Comparison of ENCODE assay signal across 8 cellular contexts in genomic region chrX:135973548-135974278, GRCh38. TPM values are rescaled to one million over a fixed set of nuclear protein-coding genes. Genes with fewer than 3 reads are reported as not detected.
A peak's percentile ranks its signal among the peaks of the same experiment; 100 is the strongest.
DNase-seq lines count a peak whose midpoint lies in the region; ATAC-seq and TF ChIP-seq lines count a peak whose summit lies in the region.

MMGT1 (minus strand) TSS chrX:135973988; CDS start chrX:135973675, 313 bp downstream.

- H3K4me3 ChIP-seq in DND-41 (ENCODE audit: low read depth in 1 of 2, low read length in 2 of 2) (peak within 1 kb of the TSS; percentile 92 to 97), RWPE2 (ENCODE audit: severe bottlenecking) (peak within 1 kb of the TSS; percentile 65)

- peak within 1 kb of the TSS; percentile 98 for H3K4me2 ChIP-seq in DND-41 (ENCODE audit: insufficient read depth, low read length)

- peak within 1 kb of the TSS; percentile 97 for H3K27ac Mint-ChIP-seq in activated T-helper 2 cell treated with anti-CD3 and anti-CD28 coated beads, Interferon-gamma antibody, Interleukin-2, Interleukin-4, amounts not matched to agents 10 μg/mL and 5 μg/mL and 100 μg/mL, durations not matched to agents 14 hours and 24 hours and 36 hours
- H3K27ac Mint-ChIP-seq in natural killer cell, result peak within 1 kb of the TSS; percentile 97 to 98

- peak within 1 kb of the TSS; percentile 87 for H3K9ac ChIP-seq in DND-41 (ENCODE audit: low read depth, low read length)

- no peaks in the 10 kb centered on the region for H3K9me3 Mint-ChIP-seq in activated T-helper 2 cell treated with anti-CD3 and anti-CD28 coated beads, Interferon-gamma antibody, Interleukin-2, Interleukin-4, amounts not matched to agents 10 μg/mL and 5 μg/mL and 100 μg/mL, durations not matched to agents 14 hours and 24 hours and 36 hours
- H3K9me3 Mint-ChIP-seq in natural killer cell, result no peaks in the 10 kb centered on the region

- peaks cover 31% of the 10 kb centered on the region for H3K4me1 Mint-ChIP-seq in activated T-helper 2 cell treated with anti-CD3 and anti-CD28 coated beads, Interferon-gamma antibody, Interleukin-2, Interleukin-4, amounts not matched to agents 10 μg/mL and 5 μg/mL and 100 μg/mL, durations not matched to agents 14 hours and 24 hours and 36 hours (ENCODE audit: low read depth)
- peaks cover 20 to 28% of the 10 kb centered on the region in 2 donors for H3K4me1 Mint-ChIP-seq in natural killer cell

- H4K20me1 ChIP-seq in DND-41 (ENCODE audit: insufficient read depth, low read length), result peaks cover 3% of the 10 kb centered on the region; the same call in 1 of the 2 replicates

- intact Hi-C loops in activated T-helper 2 cell treated with anti-CD3 and anti-CD28 coated beads, Interferon-gamma antibody, Interleukin-2, Interleukin-4, amounts not matched to agents 10 μg/mL and 5 μg/mL and 100 μg/mL, durations not matched to agents 14 hours and 24 hours and 36 hours (cut with micrococcal nuclease), result loop anchor here (1.0 to 5.0 kb wide), 3 partner anchors 12 to 524 kb away; partner anchors contain the start of genes HTATSF1, INTS6L and SLC9A6
- intact Hi-C loops in natural killer cell (cut with micrococcal nuclease), result loop anchor here (10.0 kb wide), 1 partner anchor 521 kb away; the partner anchor contains the start of gene HTATSF1

- H3K4me3 Mint-ChIP-seq in activated T-helper 2 cell treated with anti-CD3 and anti-CD28 coated beads, Interferon-gamma antibody, Interleukin-2, Interleukin-4, amounts not matched to agents 10 μg/mL and 5 μg/mL and 100 μg/mL, durations not matched to agents 14 hours and 24 hours and 36 hours (ENCODE audit: low read depth), result peak within 1 kb of the TSS; percentile 97
- peak within 1 kb of the TSS; percentile 97 for H3K4me3 Mint-ChIP-seq in natural killer cell

- H3K27me3 ChIP-seq in DND-41 (ENCODE audit: insufficient read depth, low read length, poor library complexity) (no peaks in the 10 kb centered on the region), RWPE2 (ENCODE audit: insufficient read depth, poor library complexity, severe bottlenecking) (no peaks in the 10 kb centered on the region)

- no peaks in the 10 kb centered on the region for H3K36me3 Mint-ChIP-seq in activated T-helper 2 cell treated with anti-CD3 and anti-CD28 coated beads, Interferon-gamma antibody, Interleukin-2, Interleukin-4, amounts not matched to agents 10 μg/mL and 5 μg/mL and 100 μg/mL, durations not matched to agents 14 hours and 24 hours and 36 hours (ENCODE audit: low read depth)
- no peaks in the 10 kb centered on the region for H3K36me3 Mint-ChIP-seq in natural killer cell

- ATAC-seq in DND-41 (ENCODE audit: insufficient read depth, low read depth), result peak; percentile 86
- ATAC-seq in RWPE2 (ENCODE audit: low read depth), result peak; percentile 65
- peak; percentile 83 to 90 (median 84) for ATAC-seq in natural killer cell

- H3K4me1 ChIP-seq in DND-41 (ENCODE audit: insufficient read depth, low read length) (peaks cover 28% of the 10 kb centered on the region), RWPE2 (ENCODE audit: insufficient read depth, poor library complexity, severe bottlenecking) (peaks cover 4% of the 10 kb centered on the region)

- H2AFZ ChIP-seq in DND-41 (ENCODE audit: low read depth, low read length), result peak within 1 kb of the TSS; percentile 96

- TF ChIP-seq CTCF in DND-41 (IDR thresholded peaks at IDR 0.05; ENCODE audit: borderline replicate concordance, extremely low read depth, low read length, poor library complexity, severe bottlenecking) (no peak), RWPE2 (IDR thresholded peaks at IDR 0.05; ENCODE audit: poor library complexity, severe bottlenecking) (no peak), natural killer cell (IDR thresholded peaks at IDR 0.05) (no peak)

- peaks cover 39% of the 10 kb centered on the region for H3K79me2 ChIP-seq in DND-41 (ENCODE audit: insufficient read depth, low read length)

- DNase-seq in DND-41, result peak; percentile 87
- peak; percentile 29 for DNase-seq in GOT3 (lab: John Stamatoyannopoulos, UW)
- peak; percentile 70 for DNase-seq in LoVo (ENCODE audit: low spot score)
- peak; percentile 76 for DNase-seq in RWPE2 (ENCODE audit: low spot score)
- DNase-seq in activated T-helper 2 cell treated with anti-CD3 and anti-CD28 coated beads, Interferon-gamma antibody, Interleukin-2, Interleukin-4, amounts not matched to agents 10 μg/mL and 5 μg/mL and 100 μg/mL, durations not matched to agents 14 hours and 24 hours and 36 hours (ENCODE audit: low spot score), result peak; percentile 74
- peak; percentile 83 for DNase-seq in fibroblast of peridontal ligament (ENCODE audit: extremely low read depth)
- peak; percentile 64 for DNase-seq in natural killer cell
- peak; percentile 78 to 91 (median 82) for DNase-seq in stimulated activated naive CD4-positive, alpha-beta T cell (lab: John Stamatoyannopoulos, UW)

- H3K27me3 Mint-ChIP-seq in activated T-helper 2 cell treated with anti-CD3 and anti-CD28 coated beads, Interferon-gamma antibody, Interleukin-2, Interleukin-4, amounts not matched to agents 10 μg/mL and 5 μg/mL and 100 μg/mL, durations not matched to agents 14 hours and 24 hours and 36 hours (ENCODE audit: low read depth), result peaks cover 11% of the 10 kb centered on the region
- H3K27me3 Mint-ChIP-seq in natural killer cell (ENCODE audit: low read depth in 2 of 2), result peaks cover 0 to 7% of the 10 kb centered on the region in 2 donors

- H3K9me3 ChIP-seq in DND-41 (ENCODE audit: insufficient read depth, low read length, severe bottlenecking) (no peaks in the 10 kb centered on the region), RWPE2 (ENCODE audit: severe bottlenecking) (no peaks in the 10 kb centered on the region)

- H3K27ac ChIP-seq in DND-41 (ENCODE audit: low read length), result peak within 1 kb of the TSS; percentile 98
- H3K27ac ChIP-seq in RWPE2 (ENCODE audit: poor library complexity, severe bottlenecking), result peak within 1 kb of the TSS; percentile 73

- H3K36me3 ChIP-seq in DND-41 (ENCODE audit: insufficient read depth, low read length) (peaks cover 10% of the 10 kb centered on the region), RWPE2 (ENCODE audit: low read depth) (no peaks in the 10 kb centered on the region)

RNA-seq across cellular contexts. Expression of gene MMGT1, which starts in this region (rescaled TPM):
- 24.0 and 24.6 TPM in 2 replicates for total RNA-seq in activated T-helper 2 cell treated with anti-CD3 and anti-CD28 coated beads, Interferon-gamma antibody, Interleukin-2, Interleukin-4, amounts not matched to agents 10 μg/mL and 5 μg/mL and 100 μg/mL, durations not matched to agents 14 hours and 24 hours and 36 hours
- 10 to 100 TPM; 18.2 to 22.2 (median 21.4) TPM for total RNA-seq in natural killer cell

Comparison
In these comparisons a context has a peak if more than half of its experiments do, and no peak if none do; other contexts are left out.
1. Peak in every context shown above with its lines: DNase-seq, ATAC-seq, H3K4me3 ChIP-seq and H3K27ac ChIP-seq.
2. DNase-seq: peak in every context shown above with its lines; median percentile 87 in DND-41; 83 in fibroblast of peridontal ligament; 82 in stimulated activated naive CD4-positive, alpha-beta T cell; 76 in RWPE2; 74 in activated T-helper 2 cell treated with anti-CD3 and anti-CD28 coated beads, Interferon-gamma antibody, Interleukin-2, Interleukin-4, amounts not matched to agents 10 μg/mL and 5 μg/mL and 100 μg/mL, durations not matched to agents 14 hours and 24 hours and 36 hours; 70 in LoVo; 64 in natural killer cell; 29 in GOT3.